ENCODE assay signal across 8 cellular contexts in genomic region chr22:17119481-17120202, GRCh38. TPM values are rescaled to one million over a fixed set of nuclear protein-coding genes. Genes with fewer than 3 reads are reported as not detected.
A peak's percentile ranks its signal among the peaks of the same experiment; 100 is the strongest.
DNase-seq lines count a peak whose midpoint lies in the region; ATAC-seq and TF ChIP-seq lines count a peak whose summit lies in the region.

No MANE protein-coding gene starts in this region.

- H3K27ac ChIP-seq in SK-N-SH (ENCODE audit: low read depth in 2 of 2, low read length in 1 of 2), result no peak overlapping the region
- H3K27ac ChIP-seq in cardiac muscle cell, result no peak overlapping the region
- no peak overlapping the region for H3K27ac ChIP-seq in gastrocnemius medialis
- H3K27ac ChIP-seq in tibial artery, result no peak overlapping the region
- H3K27ac ChIP-seq in RWPE1, result no peak overlapping the region

- TF ChIP-seq RAD21 in SK-N-SH (IDR thresholded peaks at IDR 0.05; ENCODE audit: low read length), result no peak

- H4K20me1 ChIP-seq in SK-N-SH (ENCODE audit: insufficient read depth), result no peaks in the 10 kb centered on the region

- no peak overlapping the region for H2AFZ ChIP-seq in SK-N-SH (ENCODE audit: low read depth)

- H3K9me3 ChIP-seq in SK-N-SH, result no peaks in the 10 kb centered on the region
- no peaks in the 10 kb centered on the region for H3K9me3 ChIP-seq in cardiac muscle cell (ENCODE audit: low read depth)
- no peaks in the 10 kb centered on the region for H3K9me3 ChIP-seq in gastrocnemius medialis
- no peaks in the 10 kb centered on the region for H3K9me3 ChIP-seq in tibial artery

- no peak for TF ChIP-seq POLR2A in gastrocnemius medialis (IDR thresholded peaks at IDR 0.05)

- peaks cover 9% of the 10 kb centered on the region; the same call in 1 of the 2 replicates for H3K27me3 ChIP-seq in SK-N-SH (ENCODE audit: insufficient read depth)
- no peaks in the 10 kb centered on the region for H3K27me3 ChIP-seq in cardiac muscle cell
- no peaks in the 10 kb centered on the region for H3K27me3 ChIP-seq in gastrocnemius medialis
- peaks cover 0 to 50% of the 10 kb centered on the region in 2 donors for H3K27me3 ChIP-seq in tibial artery

- TF ChIP-seq EP300 in SK-N-SH (IDR thresholded peaks at IDR 0.05; ENCODE audit: borderline replicate concordance in 1 of 2, low read depth in 1 of 2, low read length in 1 of 2), result no peak

- WGBS in SK-N-SH (ENCODE audit: low lambda C conversion rate), result 86% methylated on average over 24 of the region's 63 CpGs

- DNase-seq in SK-N-SH (peak; percentile 50), cardiac muscle cell (ENCODE audit: low read depth in 1 of 2, low spot score in 1 of 2) (peak in 1 of 2 donors; percentile 38), gastrocnemius medialis (peak in 1 of 2 donors; percentile 59), tibial artery (no peak), RWPE1 (ENCODE audit: low spot score) (no peak)

- no peak overlapping the region for H3K4me2 ChIP-seq in SK-N-SH

- peaks cover under 1% of the 10 kb centered on the region for H3F3A ChIP-seq in SK-N-SH (replicated peaks; ENCODE audit: insufficient read depth)

- H3K36me3 ChIP-seq in SK-N-SH (replicated peaks in 1 of 2; ENCODE audit: control insufficient read depth in 1 of 2, insufficient read depth in 2 of 2, low read length in 1 of 2), result no peaks in the 10 kb centered on the region
- H3K36me3 ChIP-seq in cardiac muscle cell, result no peaks in the 10 kb centered on the region
- no peaks in the 10 kb centered on the region for H3K36me3 ChIP-seq in gastrocnemius medialis
- no peaks in the 10 kb centered on the region for H3K36me3 ChIP-seq in tibial artery

- no peaks in the 10 kb centered on the region for H3K9me2 ChIP-seq in SK-N-SH

- in situ Hi-C loops in gastrocnemius medialis (cut with MboI; ENCODE audit: low sequenced_read_pairs in 4 of 4), result no loop called here

- intact Hi-C loops in gastrocnemius medialis (cut with DNase I; ENCODE audit: low total_unique reads), result loop anchor here (1.0 to 5.0 kb wide), 2 partner anchors 38 to 52 kb away; partner anchors contain the start of gene HDHD5
- intact Hi-C loops in tibial artery (cut with DNase I; ENCODE audit: low total_unique reads), result no loop called here

- H3K79me2 ChIP-seq in SK-N-SH (ENCODE audit: insufficient read depth), result no peaks in the 10 kb centered on the region

- H3K4me1 ChIP-seq in SK-N-SH (ENCODE audit: control insufficient read depth in 1 of 2, insufficient read depth in 2 of 2, low read depth in 1 of 2, low read length in 1 of 2), result peaks cover 0 to 5% of the 10 kb centered on the region in 2 experiments; a peak in 1 of 4 replicates
- H3K4me1 ChIP-seq in cardiac muscle cell (ENCODE audit: low read depth), result no peaks in the 10 kb centered on the region
- H3K4me1 ChIP-seq in gastrocnemius medialis, result peaks cover 12% of the 10 kb centered on the region in 2 donors
- H3K4me1 ChIP-seq in tibial artery, result peaks cover 0 to 18% (median 14%) of the 10 kb centered on the region in 4 donors

- POLR2A ChIA-PET in SK-N-SH (lab: Yijun Ruan, JAX) (no interaction called here), RWPE1 (lab: Yijun Ruan, JAX; ENCODE audit: low non-redundant PET) (no interaction called here)

- ATAC-seq in SK-N-SH treated with all-trans-retinoic acid at 6 μM for 48 hours, result no peak
- peak; percentile 52 to 57 for ATAC-seq in gastrocnemius medialis
- no peak for ATAC-seq in GM19452 (IDR thresholded peaks at IDR 0.05; ENCODE audit: unreplicated experiment)

- peak; percentile 32 for TF ChIP-seq CTCF in SK-N-SH (IDR thresholded peaks at IDR 0.05)
- peak; percentile 37 for TF ChIP-seq CTCF in cardiac muscle cell (IDR thresholded peaks at IDR 0.05; ENCODE audit: low read depth, low read length)
- peak in 4 of 5 experiments; percentile 56 to 67 (median 62) for TF ChIP-seq CTCF in gastrocnemius medialis (IDR thresholded peaks at IDR 0.05 in 4 of 5, conservative IDR thresholded peaks at IDR 0.05 in 1 of 5)
- peak in 1 of 2 experiments; percentile 6 for TF ChIP-seq CTCF in tibial artery (IDR thresholded peaks at IDR 0.05)
- TF ChIP-seq CTCF in RWPE1 (conservative IDR thresholded peaks at IDR 0.05; ENCODE audit: low read depth), result no peak

- CTCF ChIA-PET in SK-N-SH (lab: Yijun Ruan, JAX), result interaction anchor here (0.9 to 2.6 kb wide), 6 partner anchors 9 to 52 kb away, joined by 3 to 15 read pairs (median 3); no protein-coding TSS in a partner anchor
- CTCF ChIA-PET in RWPE1 (lab: Yijun Ruan, JAX), result interaction anchor here (0.7 kb wide), 1 partner anchor 520 kb away, joined by 3 read pairs; no protein-coding TSS in a partner anchor

- no peak overlapping the region for H3K9ac ChIP-seq in SK-N-SH

- no peak overlapping the region; a peak in 1 of 4 replicates for H3K4me3 ChIP-seq in SK-N-SH (ENCODE audit: low read depth in 2 of 2, low read length in 1 of 2)
- H3K4me3 ChIP-seq in cardiac muscle cell, result no peak overlapping the region
- H3K4me3 ChIP-seq in gastrocnemius medialis, result peak overlapping the region in 1 of 4 donors; percentile 17
- no peak overlapping the region for H3K4me3 ChIP-seq in tibial artery

TF ChIP-seq in SK-N-SH, 30 proteins besides CTCF, POLR2A, EP300 and RAD21:
- TF ChIP-seq FOSL2 (IDR thresholded peaks at IDR 0.05; ENCODE audit: borderline replicate concordance, low read depth), result no peak
- TF ChIP-seq FOXM1 (IDR thresholded peaks at IDR 0.05; ENCODE audit: low read depth), result no peak
- no peak for TF ChIP-seq YY1 (IDR thresholded peaks at IDR 0.05; ENCODE audit: low read depth)
- no peak for TF ChIP-seq RCOR1 (IDR thresholded peaks at IDR 0.05; ENCODE audit: low read length)
- no peak for TF ChIP-seq EZH2phosphoT487 (IDR thresholded peaks at IDR 0.05; ENCODE audit: borderline replicate concordance, low read depth)
- no peak for TF ChIP-seq POLR2AphosphoS5 (IDR thresholded peaks at IDR 0.05; ENCODE audit: low read depth, low read length)
- no peak for TF ChIP-seq NRF1 (IDR thresholded peaks at IDR 0.05; ENCODE audit: low read depth, low read length)
TF ChIP-seq in SK-N-SH: peak in this region for 0.

TF ChIP-seq in SK-N-SH treated with all-trans-retinoic acid at 6 μM for 48 hours, 23 proteins besides CTCF, POLR2A, EP300 and RAD21:
- TF ChIP-seq BACH2 (CRISPR knock-in tag; IDR thresholded peaks at IDR 0.05; ENCODE audit: borderline replicate concordance) (no peak), RARB (CRISPR knock-in tag; IDR thresholded peaks at IDR 0.05) (no peak), CREB5 (CRISPR knock-in tag; IDR thresholded peaks at IDR 0.05; ENCODE audit: low read depth) (no peak), ESRRG (CRISPR knock-in tag; IDR thresholded peaks at IDR 0.05) (no peak), PPARA (CRISPR knock-in tag; IDR thresholded peaks at IDR 0.05; ENCODE audit: borderline replicate concordance) (no peak)

TF ChIP-seq in PFSK-1, 5 proteins besides CTCF, POLR2A, EP300 and RAD21:
- TF ChIP-seq, protein P1, sequence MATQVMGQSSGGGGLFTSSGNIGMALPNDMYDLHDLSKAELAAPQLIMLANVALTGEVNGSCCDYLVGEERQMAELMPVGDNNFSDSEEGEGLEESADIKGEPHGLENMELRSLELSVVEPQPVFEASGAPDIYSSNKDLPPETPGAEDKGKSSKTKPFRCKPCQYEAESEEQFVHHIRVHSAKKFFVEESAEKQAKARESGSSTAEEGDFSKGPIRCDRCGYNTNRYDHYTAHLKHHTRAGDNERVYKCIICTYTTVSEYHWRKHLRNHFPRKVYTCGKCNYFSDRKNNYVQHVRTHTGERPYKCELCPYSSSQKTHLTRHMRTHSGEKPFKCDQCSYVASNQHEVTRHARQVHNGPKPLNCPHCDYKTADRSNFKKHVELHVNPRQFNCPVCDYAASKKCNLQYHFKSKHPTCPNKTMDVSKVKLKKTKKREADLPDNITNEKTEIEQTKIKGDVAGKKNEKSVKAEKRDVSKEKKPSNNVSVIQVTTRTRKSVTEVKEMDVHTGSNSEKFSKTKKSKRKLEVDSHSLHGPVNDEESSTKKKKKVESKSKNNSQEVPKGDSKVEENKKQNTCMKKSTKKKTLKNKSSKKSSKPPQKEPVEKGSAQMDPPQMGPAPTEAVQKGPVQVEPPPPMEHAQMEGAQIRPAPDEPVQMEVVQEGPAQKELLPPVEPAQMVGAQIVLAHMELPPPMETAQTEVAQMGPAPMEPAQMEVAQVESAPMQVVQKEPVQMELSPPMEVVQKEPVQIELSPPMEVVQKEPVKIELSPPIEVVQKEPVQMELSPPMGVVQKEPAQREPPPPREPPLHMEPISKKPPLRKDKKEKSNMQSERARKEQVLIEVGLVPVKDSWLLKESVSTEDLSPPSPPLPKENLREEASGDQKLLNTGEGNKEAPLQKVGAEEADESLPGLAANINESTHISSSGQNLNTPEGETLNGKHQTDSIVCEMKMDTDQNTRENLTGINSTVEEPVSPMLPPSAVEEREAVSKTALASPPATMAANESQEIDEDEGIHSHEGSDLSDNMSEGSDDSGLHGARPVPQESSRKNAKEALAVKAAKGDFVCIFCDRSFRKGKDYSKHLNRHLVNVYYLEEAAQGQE (IDR thresholded peaks at IDR 0.05; ENCODE audit: insufficient read depth in 1 of 2, low read depth in 2 of 2, low read length in 2 of 2), result peak; percentile 6 to 7; a peak in 1 of 4 replicates
- TF ChIP-seq TAF1 (IDR thresholded peaks at IDR 0.05; ENCODE audit: borderline replicate concordance, insufficient read depth, low read length) (no peak), SIN3A (IDR thresholded peaks at IDR 0.05; ENCODE audit: borderline replicate concordance, insufficient read depth, low read length) (no peak), POLR2AphosphoS5 (IDR thresholded peaks at IDR 0.05; ENCODE audit: low read depth, low read length) (no peak), FOXP2 (optimal IDR thresholded peaks at IDR 0.05; ENCODE audit: borderline replicate concordance, extremely low read depth, extremely low read length, insufficient read depth) (no peak)

RNA-seq across cellular contexts. Expression of gene TMEM121B, which starts 1.5 kb away (rescaled TPM):
- polyA plus RNA-seq in SK-N-SH (2012; rRNA removed), result 0.08 and 0.13 TPM in 2 replicates
- polyA plus RNA-seq in SK-N-SH (2012; cell fraction: cytosol; rRNA removed), result 0.12 and 0.21 TPM in 2 replicates
- 0.36 and 0.63 TPM in 2 replicates for polyA plus RNA-seq in SK-N-SH (2012; cell fraction: nucleus; rRNA removed)
- polyA plus RNA-seq in PFSK-1 (2012; ENCODE audit: insufficient read length, low read depth), result 0.61 TPM
- 6.7 and 10.2 TPM in 2 replicates for total RNA-seq in cardiac muscle cell
- polyA plus RNA-seq in cardiac muscle cell, result 4.5 and 7.9 TPM in 2 replicates
- total RNA-seq in gastrocnemius medialis, result under 1 TPM; 0.17 to 0.29 (median 0.24) TPM

RNA-seq across cellular contexts. Expression of gene IL17RA, which starts 34.8 kb away (rescaled TPM):
- polyA plus RNA-seq in SK-N-SH (2012; rRNA removed) (4.2 and 4.5 TPM in 2 replicates), cardiac muscle cell (3.3 and 5.7 TPM in 2 replicates)
- 2.3 and 3.5 TPM in 2 replicates for polyA plus RNA-seq in SK-N-SH (2012; cell fraction: cytosol; rRNA removed)
- 5.5 and 5.9 TPM in 2 replicates for polyA plus RNA-seq in SK-N-SH (2012; cell fraction: nucleus; rRNA removed)
- 8.3 TPM for polyA plus RNA-seq in PFSK-1 (2012; ENCODE audit: insufficient read length, low read depth)
- total RNA-seq in cardiac muscle cell (4.7 and 6.5 TPM in 2 replicates), gastrocnemius medialis (1 to 10 TPM; 1.4 to 3.9 (median 3.6) TPM)

RNA-seq across cellular contexts. Expression of gene HDHD5, which starts 39.4 kb away (rescaled TPM):
- polyA plus RNA-seq in SK-N-SH (2012; rRNA removed), result 43.3 and 45.4 TPM in 2 replicates
- 25.1 and 35.6 TPM in 2 replicates for polyA plus RNA-seq in SK-N-SH (2012; cell fraction: cytosol; rRNA removed)
- 55.7 and 61.2 TPM in 2 replicates for polyA plus RNA-seq in SK-N-SH (2012; cell fraction: nucleus; rRNA removed)
- 81.2 TPM for polyA plus RNA-seq in PFSK-1 (2012; ENCODE audit: insufficient read length, low read depth)
- total RNA-seq in cardiac muscle cell, result 121 and 131 TPM in 2 replicates
- 164 and 182 TPM in 2 replicates for polyA plus RNA-seq in cardiac muscle cell
- total RNA-seq in gastrocnemius medialis, result 10 to 100 TPM; 32.0 to 38.5 (median 35.1) TPM

Comparison
In these comparisons a context has a peak if more than half of its experiments do, and no peak if none do; other contexts are left out.
1. ATAC-seq: peak in gastrocnemius medialis (2 of 2); none in SK-N-SH treated with all-trans-retinoic acid at 6 μM for 48 hours (single experiment) and GM19452 (single experiment).